ENCODE assay signal across 5 cellular contexts in genomic region chr17:20447534-20448321, GRCh38. TPM values are rescaled to one million over a fixed set of nuclear protein-coding genes. Genes with fewer than 3 reads are reported as not detected.
"Had no signal": no experiment of that assay in that cellular context is flagged by ENCODE, and none has a peak within 500 bp of the region (broad histone marks: within the 10 kb centered on the region; RNA-seq: fewer than 3 reads in every experiment).

No MANE protein-coding gene starts in this region.

RNA-seq across cellular contexts. Expression of gene LGALS9B, which starts 19.6 kb away (rescaled TPM):
- total RNA-seq: GM23248, H1, HepG2, HT-29 had no signal
- polyA plus RNA-seq: GM23248, H1, HepG2, IgD-negative memory B cell had no signal
